8 cellular contexts compared by ENCODE assay signal in genomic region chr1:181104790-181105133, GRCh38. TPM values are rescaled to one million over a fixed set of nuclear protein-coding genes. Genes with fewer than 3 reads are reported as not detected.
DNase-seq lines count a peak whose midpoint lies in the region; ATAC-seq and TF ChIP-seq lines count a peak whose summit lies in the region.

No MANE protein-coding gene starts in this region.

- TF ChIP-seq CTCF in activated B cell treated with CpG ODN at 0.5 μM for 24 hours (IDR thresholded peaks at IDR 0.05), result no peak
- TF ChIP-seq CTCF in coronary artery (IDR thresholded peaks at IDR 0.05), result no peak
- peak; percentile 55 for TF ChIP-seq CTCF in type B pancreatic cell (conservative IDR thresholded peaks at IDR 0.05)

- H3K36me3 ChIP-seq in muscle layer of colon (ENCODE audit: insufficient read depth, low read length), result no peaks in the 10 kb centered on the region

- ATAC-seq in HG03064 (IDR thresholded peaks at IDR 0.05; ENCODE audit: low read depth, unreplicated experiment) (peak; percentile 10), activated B cell treated with CpG ODN at 0.5 μM for 24 hours (ENCODE audit: low read depth) (peak; percentile 34)

- H3K27me3 Mint-ChIP-seq in activated B cell treated with CpG ODN at 0.5 μM for 24 hours (no peaks in the 10 kb centered on the region), type B pancreatic cell (peaks cover 13% of the 10 kb centered on the region)

- H3K27ac ChIP-seq in coronary artery (peak overlapping the region; percentile 83 to 87), muscle layer of colon (ENCODE audit: low read depth, low read length) (peak overlapping the region; percentile 86)

- peak overlapping the region; percentile 81 for H3K27ac Mint-ChIP-seq in activated B cell treated with CpG ODN at 0.5 μM for 24 hours
- H3K27ac Mint-ChIP-seq in type B pancreatic cell, result peak overlapping the region; percentile 90

- H3K9me3 Mint-ChIP-seq in activated B cell treated with CpG ODN at 0.5 μM for 24 hours (no peaks in the 10 kb centered on the region), type B pancreatic cell (peaks cover 5% of the 10 kb centered on the region)

- no peaks in the 10 kb centered on the region for H3K9me3 ChIP-seq in muscle layer of colon (ENCODE audit: low read length)

- H3K4me1 Mint-ChIP-seq in activated B cell treated with CpG ODN at 0.5 μM for 24 hours, result peaks cover 46% of the 10 kb centered on the region
- peaks cover 63% of the 10 kb centered on the region for H3K4me1 Mint-ChIP-seq in type B pancreatic cell (ENCODE audit: unreplicated experiment)

- CTCF ChIA-PET in activated B cell treated with CpG ODN at 0.5 μM for 24 hours (lab: Charles Lee), result interaction anchor here (1.0 to 5.1 kb wide), 13 partner anchors 9 to 48 kb away, joined by 3 to 40 read pairs (median 4); no protein-coding TSS in a partner anchor

- H3K4me3 ChIP-seq in coronary artery (peak overlapping the region; percentile 82), muscle layer of colon (ENCODE audit: low read depth in 1 of 2, low read length in 2 of 2) (peak overlapping the region; percentile 78 to 84)

- H3K36me3 Mint-ChIP-seq in activated B cell treated with CpG ODN at 0.5 μM for 24 hours (ENCODE audit: low read depth) (no peaks in the 10 kb centered on the region), type B pancreatic cell (peaks cover 4% of the 10 kb centered on the region)

- DNase-seq in NCI-H1417 (lab: John Stamatoyannopoulos, UW), result peak; percentile 72 to 91 (median 87)
- DNase-seq in NCI-H1417 treated with DMSO at 0.1 percent for 48 hours (lab: John Stamatoyannopoulos, UW), result no peak
- no peak for DNase-seq in activated B cell treated with CpG ODN at 0.5 μM for 24 hours
- DNase-seq in coronary artery (ENCODE audit: low spot score), result peak; percentile 80
- peak; percentile 79 for DNase-seq in type B pancreatic cell (ENCODE audit: extremely low spot score, unreplicated experiment)
- no peak for DNase-seq in kidney glomerular epithelial cell (lab: John Stamatoyannopoulos, UW)

- peak overlapping the region; percentile 85 for H3K9ac ChIP-seq in muscle layer of colon (ENCODE audit: low read length)

- H3K4me3 Mint-ChIP-seq in activated B cell treated with CpG ODN at 0.5 μM for 24 hours (peak overlapping the region; percentile 83), type B pancreatic cell (peak overlapping the region; percentile 94)

- intact Hi-C loops in activated B cell treated with CpG ODN at 0.5 μM for 24 hours (cut with micrococcal nuclease), result loop anchor here (1.0 to 2.0 kb wide), 5 partner anchors 14 to 42 kb away; no protein-coding TSS in a partner anchor

- POLR2A ChIA-PET in activated B cell treated with CpG ODN at 0.5 μM for 24 hours (lab: Charles Lee), result interaction anchor here (0.5 to 38.3 kb wide), 8 partner anchors 14 to 115 kb away, joined by 3 to 1783 read pairs (median 8); partner anchors contain the start of genes IER5 and STX6

- peaks cover 12% of the 10 kb centered on the region for H3K4me1 ChIP-seq in muscle layer of colon (ENCODE audit: insufficient read depth, low read length)

- H3K27me3 ChIP-seq in muscle layer of colon (ENCODE audit: control insufficient read depth in 1 of 2, insufficient read depth in 2 of 2, low read length in 2 of 2), result no peaks in the 10 kb centered on the region

RNA-seq across cellular contexts. Expression of gene IER5, which starts 16.3 kb away (rescaled TPM):
- 155 and 156 TPM in 2 replicates for total RNA-seq in activated B cell treated with CpG ODN at 0.5 μM for 24 hours
- total RNA-seq in type B pancreatic cell (ENCODE audit: low replicate concordance), result 16.6 and 27.7 TPM in 2 replicates

Comparison
In these comparisons a context has a peak if more than half of its experiments do, and no peak if none do; other contexts are left out.
1. DNase-seq: peak in NCI-H1417 (3 of 3), coronary artery (single experiment) and type B pancreatic cell (single experiment); none in NCI-H1417 treated with DMSO at 0.1 percent for 48 hours (single experiment), activated B cell treated with CpG ODN at 0.5 μM for 24 hours (single experiment) and kidney glomerular epithelial cell (single experiment).